Comparison of ENCODE assay signal across 15 cellular contexts in the genomic region with DNA sequence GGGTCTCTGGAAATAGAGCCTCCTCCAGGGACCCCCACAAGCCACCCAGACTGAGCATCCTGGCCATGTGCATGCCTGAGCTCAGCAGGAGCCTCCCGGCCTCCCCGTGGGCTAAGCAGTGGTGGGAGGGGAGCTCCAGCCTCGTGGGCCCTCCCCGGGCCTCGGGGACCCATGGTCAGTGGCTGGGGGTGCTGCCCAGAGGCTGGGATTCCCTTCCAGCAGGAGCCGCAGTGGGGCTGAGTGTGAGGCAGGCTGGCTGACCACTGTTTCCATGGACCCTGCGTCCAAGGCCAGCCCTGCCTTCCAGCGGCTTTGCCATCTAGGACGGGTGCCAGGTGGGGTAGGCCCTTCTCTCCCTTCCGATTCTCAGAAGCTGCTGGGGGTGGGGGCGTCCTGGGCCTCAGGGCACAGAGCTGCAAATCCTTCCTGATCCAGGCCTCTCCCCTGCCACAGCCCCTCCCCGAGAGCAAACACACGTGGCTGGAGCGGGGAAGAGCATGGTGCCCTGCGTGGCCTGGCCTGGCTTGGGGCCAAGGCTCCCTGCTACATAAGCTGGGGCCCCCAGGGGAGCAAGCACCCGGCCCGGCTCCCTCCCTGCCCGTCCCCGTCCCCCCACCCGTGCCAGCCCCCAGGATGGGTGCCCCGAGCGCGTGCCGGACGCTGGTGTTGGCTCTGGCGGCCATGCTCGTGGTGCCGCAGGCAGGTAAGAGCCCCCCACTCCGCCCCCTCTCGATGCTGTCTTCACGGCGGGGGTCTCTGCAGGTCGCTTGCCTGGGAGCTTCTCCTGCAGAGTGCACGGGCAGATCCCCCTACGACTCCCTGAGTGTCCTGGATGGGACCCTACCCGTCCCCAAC. TPM values are rescaled to one million over a fixed set of nuclear protein-coding genes. Genes with fewer than 3 reads are reported as not detected.
DNase-seq lines count a peak whose midpoint lies in the region; ATAC-seq and TF ChIP-seq lines count a peak whose summit lies in the region.
"Had no signal": no experiment of that assay in that cellular context is flagged by ENCODE, and none has a peak within 500 bp of the region (broad histone marks: within the 10 kb centered on the region; RNA-seq: fewer than 3 reads in every experiment).

A gene with protein sequence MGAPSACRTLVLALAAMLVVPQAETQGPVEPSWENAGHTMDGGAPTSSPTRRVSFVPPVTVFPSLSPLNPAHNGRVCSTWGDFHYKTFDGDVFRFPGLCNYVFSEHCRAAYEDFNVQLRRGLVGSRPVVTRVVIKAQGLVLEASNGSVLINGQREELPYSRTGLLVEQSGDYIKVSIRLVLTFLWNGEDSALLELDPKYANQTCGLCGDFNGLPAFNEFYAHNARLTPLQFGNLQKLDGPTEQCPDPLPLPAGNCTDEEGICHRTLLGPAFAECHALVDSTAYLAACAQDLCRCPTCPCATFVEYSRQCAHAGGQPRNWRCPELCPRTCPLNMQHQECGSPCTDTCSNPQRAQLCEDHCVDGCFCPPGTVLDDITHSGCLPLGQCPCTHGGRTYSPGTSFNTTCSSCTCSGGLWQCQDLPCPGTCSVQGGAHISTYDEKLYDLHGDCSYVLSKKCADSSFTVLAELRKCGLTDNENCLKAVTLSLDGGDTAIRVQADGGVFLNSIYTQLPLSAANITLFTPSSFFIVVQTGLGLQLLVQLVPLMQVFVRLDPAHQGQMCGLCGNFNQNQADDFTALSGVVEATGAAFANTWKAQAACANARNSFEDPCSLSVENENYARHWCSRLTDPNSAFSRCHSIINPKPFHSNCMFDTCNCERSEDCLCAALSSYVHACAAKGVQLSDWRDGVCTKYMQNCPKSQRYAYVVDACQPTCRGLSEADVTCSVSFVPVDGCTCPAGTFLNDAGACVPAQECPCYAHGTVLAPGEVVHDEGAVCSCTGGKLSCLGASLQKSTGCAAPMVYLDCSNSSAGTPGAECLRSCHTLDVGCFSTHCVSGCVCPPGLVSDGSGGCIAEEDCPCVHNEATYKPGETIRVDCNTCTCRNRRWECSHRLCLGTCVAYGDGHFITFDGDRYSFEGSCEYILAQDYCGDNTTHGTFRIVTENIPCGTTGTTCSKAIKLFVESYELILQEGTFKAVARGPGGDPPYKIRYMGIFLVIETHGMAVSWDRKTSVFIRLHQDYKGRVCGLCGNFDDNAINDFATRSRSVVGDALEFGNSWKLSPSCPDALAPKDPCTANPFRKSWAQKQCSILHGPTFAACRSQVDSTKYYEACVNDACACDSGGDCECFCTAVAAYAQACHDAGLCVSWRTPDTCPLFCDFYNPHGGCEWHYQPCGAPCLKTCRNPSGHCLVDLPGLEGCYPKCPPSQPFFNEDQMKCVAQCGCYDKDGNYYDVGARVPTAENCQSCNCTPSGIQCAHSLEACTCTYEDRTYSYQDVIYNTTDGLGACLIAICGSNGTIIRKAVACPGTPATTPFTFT (N-terminal part only) (plus strand): TSS at position 576 of the 855 bp plus-strand sequence. CDS start 58 bp downstream, at position 634.

- H3K9me3 ChIP-seq in right atrium auricular region (no peaks in the 10 kb centered on the region), colonic mucosa (no peaks in the 10 kb centered on the region), mucosa of descending colon (no peaks in the 10 kb centered on the region)
- H3K9me3 ChIP-seq: left lung had no signal

- H3K36me3 ChIP-seq in right atrium auricular region, result no peaks in the 10 kb centered on the region
- H3K36me3 ChIP-seq in colonic mucosa, result no peaks in the 10 kb centered on the region
- no peaks in the 10 kb centered on the region for H3K36me3 ChIP-seq in mucosa of descending colon (ENCODE audit: low read depth)
- H3K36me3 ChIP-seq: left lung had no signal

- DNase-seq in Right ventricle myocardium superior (peak; percentile 32), right atrium auricular region (ENCODE audit: low spot score) (no peak), colonic mucosa (peak; percentile 92), mucosa of descending colon (peak; percentile 79 to 91 (median 88)), KBM-7 (no peak), NCI-H524 treated with DMSO at 0.1 percent for 48 hours (lab: John Stamatoyannopoulos, UW) (no peak), NOMO-1 (lab: John Stamatoyannopoulos, UW; ENCODE audit: unreplicated experiment in 2 of 2) (no peak), NCI-H748 (lab: John Stamatoyannopoulos, UW; ENCODE audit: unreplicated experiment) (no peak)
- DNase-seq: cerebellar nuclear complex; MM.1S; NCI-H2029; NK-92 treated with Interleukin-12 subunit alpha and Interleukin-12 subunit beta, amount 100 ng/mL, for 24 hours had no signal

- peaks cover 0 to 9% of the 10 kb centered on the region in 2 donors for H3K27me3 ChIP-seq in right atrium auricular region
- no peaks in the 10 kb centered on the region for H3K27me3 ChIP-seq in colonic mucosa

- peak within 1 kb of the TSS; percentile 72 to 79 for H3K9ac ChIP-seq in colonic mucosa (ENCODE audit: low read depth in 2 of 2, low read length in 2 of 2)

- H3K4me3 ChIP-seq in right atrium auricular region, result no peak within 1 kb of the TSS
- peak within 1 kb of the TSS; percentile 42 for H3K4me3 ChIP-seq in colonic mucosa
- peak within 1 kb of the TSS; percentile 19 for H3K4me3 ChIP-seq in mucosa of descending colon
- H3K4me3 ChIP-seq: left lung, smooth muscle cell had no signal

- intact Hi-C loops in Right ventricle myocardium superior (cut with DNase I), result no loop called here
- intact Hi-C loops in colonic mucosa (cut with DNase I), result no loop called here
- intact Hi-C loops in mucosa of descending colon (cut with DNase I, micrococcal nuclease), result no loop called here

- H3K27ac ChIP-seq in right atrium auricular region, result no peak within 1 kb of the TSS
- peak within 1 kb of the TSS; percentile 59 for H3K27ac ChIP-seq in colonic mucosa
- H3K27ac ChIP-seq: left lung had no signal

- TF ChIP-seq CTCF in right atrium auricular region (IDR thresholded peaks at IDR 0.05) (no peak), colonic mucosa (IDR thresholded peaks at IDR 0.05) (no peak), mucosa of descending colon (IDR thresholded peaks at IDR 0.05) (no peak)

- in situ Hi-C loops in KBM-7 (cut with MboI; ENCODE audit: low pct_unique_long_range_greater_than_20kb, low sequenced_read_pairs), result no loop called here

- H3K4me1 ChIP-seq in right atrium auricular region, result no peaks in the 10 kb centered on the region
- H3K4me1 ChIP-seq in colonic mucosa, result peaks cover 23% of the 10 kb centered on the region
- peaks cover 35% of the 10 kb centered on the region for H3K4me1 ChIP-seq in mucosa of descending colon (ENCODE audit: low read depth)
- H3K4me1 ChIP-seq: left lung had no signal

- ATAC-seq in Right ventricle myocardium superior (ENCODE audit: poor library complexity) (no peak), mucosa of descending colon (peak; percentile 55)
- ATAC-seq: left lung had no signal

RNA-seq across cellular contexts. Expression of the gene that starts here (rescaled TPM):
- total RNA-seq in Right ventricle myocardium superior, result not detected
- total RNA-seq in right atrium auricular region, result not detected
- 100 to 1,000 TPM; 285 to 655 TPM for total RNA-seq in colonic mucosa
- 100 to 1,000 TPM; 133 to 431 (median 135) TPM for total RNA-seq in mucosa of descending colon
- total RNA-seq: smooth muscle cell, subcutaneous adipose tissue had no signal

Comparison
In these comparisons a context has a peak if more than half of its experiments do, and no peak if none do; other contexts are left out.
1. RNA of the gene that starts here (total RNA-seq): 285 to 655 TPM in colonic mucosa and 133 to 431 TPM in mucosa of descending colon; not detected in Right ventricle myocardium superior (single experiment) and not detected in right atrium auricular region; every median in the first group is over 100 times any median in the second.
2. Peak in DNase-seq in Right ventricle myocardium superior; RNA of the gene not detected or under 1 TPM.
3. DNase-seq: peak in colonic mucosa (single experiment) and mucosa of descending colon (3 of 3); none in right atrium auricular region (single experiment), KBM-7 (single experiment), NCI-H524 treated with DMSO at 0.1 percent for 48 hours (single experiment), NOMO-1 (0 of 2) and NCI-H748 (single experiment).
4. H3K4me3 ChIP-seq: peak in colonic mucosa (single experiment) and mucosa of descending colon (single experiment); none in right atrium auricular region (0 of 2).